Comparison of ENCODE assay signal across 16 cellular contexts in genomic region chr11:121535122-121535796, GRCh38.
DNase-seq lines count a peak whose midpoint lies in the region; ATAC-seq, FAIRE-seq and TF ChIP-seq lines count a peak whose summit lies in the region.
"Had no signal": no experiment of that assay in that cellular context is flagged by ENCODE, and none has a peak within 500 bp of the region (broad histone marks: within the 10 kb centered on the region; RNA-seq: fewer than 3 reads in every experiment).

No MANE protein-coding gene starts in this region.

- H3K27ac ChIP-seq in CD4-positive, CD25-positive, alpha-beta regulatory T cell (ENCODE audit: insufficient read depth, low read length, poor library complexity, severe bottlenecking): no peak overlapping the region
- H3K27ac ChIP-seq in PC-3 (ENCODE audit: low read length) (peak overlapping the region; percentile 15; the same call in 1 of the 2 replicates), epithelial cell of prostate (peak overlapping the region; percentile 25), prostate gland (no peak overlapping the region), HepG2 (ENCODE audit: extremely low read length, insufficient read depth, low read length) (no peak overlapping the region), gastroesophageal sphincter (no peak overlapping the region)
- H3K27ac ChIP-seq: sigmoid colon had no signal

- in situ Hi-C loops in G401 (cut with HindIII; ENCODE audit: low sequenced_read_pairs): no loop called here
- in situ Hi-C loops in HepG2 (cut with HindIII; ENCODE audit: extremely low pct_ligation_motif_present, low pct_unique_long_range_greater_than_20kb): no loop called here

- WGBS in prostate gland: 64% methylated on average over 6 of the region's 6 CpGs
- WGBS in HepG2 (ENCODE audit: low lambda C conversion rate): 84% methylated on average over 5 of the region's 6 CpGs
- WGBS in gastroesophageal sphincter (ENCODE audit: low coverage in 1 of 2), 2 donors: 62 to 90% methylated on average over 5 to 6 of the region's 6 CpGs

- H3K79me2 ChIP-seq in PC-3 (ENCODE audit: low read length) (no peaks in the 10 kb centered on the region), HepG2 (ENCODE audit: insufficient read depth, low read length) (no peaks in the 10 kb centered on the region)

- no peak for TF ChIP-seq RAD21 in HepG2 (CRISPR knock-in tag; IDR thresholded peaks at IDR 0.05)

- CTCF ChIA-PET in PC-3 (lab: Charles Lee): no interaction called here
- CTCF ChIA-PET in HepG2 (lab: Yijun Ruan, JAX; ENCODE audit: low intra/inter-chr PET ratio, low total read pairs): no interaction called here

- H3K9ac ChIP-seq in PC-3 (ENCODE audit: low read length) (no peak overlapping the region), HepG2 (ENCODE audit: insufficient read depth, low read depth, low read length) (no peak overlapping the region)

- no peak overlapping the region for H3K4me3 Mint-ChIP-seq in CD4-positive, CD25-positive, alpha-beta regulatory T cell
- H3K4me3 Mint-ChIP-seq: HFFc6, neural crest cell had no signal

- H3K27me3 Mint-ChIP-seq in CD4-positive, CD25-positive, alpha-beta regulatory T cell: no peaks in the 10 kb centered on the region

- no peak for TF ChIP-seq CTCF in PC-3 (conservative IDR thresholded peaks at IDR 0.05; ENCODE audit: low read depth, low read length)
- TF ChIP-seq CTCF in prostate gland (IDR thresholded peaks at IDR 0.05): no peak
- TF ChIP-seq CTCF in HepG2 (CRISPR knock-in tag; IDR thresholded peaks at IDR 0.05): no peak
- TF ChIP-seq CTCF in gastroesophageal sphincter (IDR thresholded peaks at IDR 0.05): no peak

- no peak for ATAC-seq in CD4-positive, CD25-positive, alpha-beta regulatory T cell (ENCODE audit: low read depth in 2 of 2)
- ATAC-seq in PC-3 (peak; percentile 65), HepG2 (no peak; the same call in 2 of the 3 replicates), gastroesophageal sphincter (no peak)
- ATAC-seq: esophagus mucosa had no signal

- peak overlapping the region; percentile 11; the same call in 1 of the 2 replicates for H3K4me2 ChIP-seq in PC-3 (ENCODE audit: low read length)
- no peak overlapping the region for H3K4me2 ChIP-seq in HepG2 (ENCODE audit: low read depth, low read length)

- no peak for TF ChIP-seq EP300 in HepG2 (IDR thresholded peaks at IDR 0.05; ENCODE audit: low read depth in 2 of 2, low read length in 2 of 2)
- TF ChIP-seq EP300 in HepG2 (CRISPR knock-in tag; IDR thresholded peaks at IDR 0.05; ENCODE audit: borderline replicate concordance): no peak
- TF ChIP-seq EP300 in gastroesophageal sphincter (IDR thresholded peaks at IDR 0.05): no peak

- intact Hi-C loops in PC-3 (cut with micrococcal nuclease) (loop anchor here (2.0 kb wide), 2 partner anchors 84 to 216 kb away; no protein-coding TSS in a partner anchor), prostate gland (cut with DNase I) (loop anchor here (2.0 kb wide), 2 partner anchors 82 to 214 kb away; partner anchors contain the start of genes SORL1 and SORL1-AS1), HepG2 (cut with micrococcal nuclease; ENCODE audit: unreplicated experiment) (no loop called here)

- no peak overlapping the region for H3K4me3 ChIP-seq in CD4-positive, CD25-positive, alpha-beta regulatory T cell (ENCODE audit: low read depth, low read length)
- H3K4me3 ChIP-seq in PC-3 (ENCODE audit: low read length) (no peak overlapping the region), prostate gland (no peak overlapping the region), HepG2 (replicated peaks in 1 of 3; ENCODE audit: insufficient read depth in 1 of 3, low read depth in 2 of 3, low read length in 3 of 3) (no peak overlapping the region), gastroesophageal sphincter (no peak overlapping the region)
- H3K4me3 ChIP-seq: sigmoid colon had no signal

- H3K9me3 Mint-ChIP-seq in CD4-positive, CD25-positive, alpha-beta regulatory T cell: peaks cover 0 to 7% (median 4%) of the 10 kb centered on the region in 7 donors

- BruUV-seq in PC-3 (replicated peaks; lab: Mats Ljungman, UMichigan) (no TSS peak), HepG2 (replicated peaks; lab: Mats Ljungman, UMichigan) (no TSS peak)

- no peaks in the 10 kb centered on the region for H3K27me3 ChIP-seq in CD4-positive, CD25-positive, alpha-beta regulatory T cell (ENCODE audit: control insufficient read depth, insufficient read depth, low read length)
- no peaks in the 10 kb centered on the region for H3K27me3 ChIP-seq in PC-3 (ENCODE audit: low read length)
- H3K27me3 ChIP-seq in prostate gland (replicated peaks; ENCODE audit: insufficient read depth): no peaks in the 10 kb centered on the region
- no peaks in the 10 kb centered on the region for H3K27me3 ChIP-seq in HepG2 (ENCODE audit: control insufficient read depth in 1 of 2, insufficient read depth in 2 of 2, low read length in 2 of 2)
- no peaks in the 10 kb centered on the region for H3K27me3 ChIP-seq in gastroesophageal sphincter
- H3K27me3 ChIP-seq: sigmoid colon had no signal

- no peaks in the 10 kb centered on the region; the same call in 1 of the 2 replicates for H4K20me1 ChIP-seq in PC-3 (ENCODE audit: low read length)
- H4K20me1 ChIP-seq in HepG2 (ENCODE audit: insufficient read depth, low read length): peaks cover 10% of the 10 kb centered on the region; the same call in 1 of the 2 replicates

- peaks cover 58% of the 10 kb centered on the region for H3K36me3 Mint-ChIP-seq in CD4-positive, CD25-positive, alpha-beta regulatory T cell

- H3F3A ChIP-seq in PC-3 (ENCODE audit: low read length, unreplicated experiment): no peaks in the 10 kb centered on the region

- H3K9me3 ChIP-seq in CD4-positive, CD25-positive, alpha-beta regulatory T cell (ENCODE audit: control insufficient read depth in 2 of 2, low read length in 2 of 2): peaks cover 4% of the 10 kb centered on the region in 2 experiments
- H3K9me3 ChIP-seq in PC-3 (ENCODE audit: low read length): 0 out of 2 replicates have a peak, but pooled peaks cover under 1% of the 10 kb centered on the region
- H3K9me3 ChIP-seq in prostate gland: no peaks in the 10 kb centered on the region
- no peaks in the 10 kb centered on the region for H3K9me3 ChIP-seq in HepG2 (ENCODE audit: low read length)
- H3K9me3 ChIP-seq in gastroesophageal sphincter: peaks cover 0 to 12% (median 0%) of the 10 kb centered on the region in 3 donors
- H3K9me3 ChIP-seq: sigmoid colon had no signal

- FAIRE-seq in HepG2 (lab: Jason Lieb, UNC): no peak
- FAIRE-seq: HTR-8/SVneo had no signal

- peaks cover 87% of the 10 kb centered on the region for H3K36me3 ChIP-seq in CD4-positive, CD25-positive, alpha-beta regulatory T cell (ENCODE audit: control insufficient read depth, insufficient read depth, low read length)
- peaks cover 2% of the 10 kb centered on the region for H3K36me3 ChIP-seq in PC-3 (ENCODE audit: low read depth, low read length)
- no peaks in the 10 kb centered on the region for H3K36me3 ChIP-seq in prostate gland
- H3K36me3 ChIP-seq in HepG2 (replicated peaks in 1 of 2; ENCODE audit: control insufficient read depth in 1 of 2, insufficient read depth in 2 of 2, low read length in 2 of 2): peaks cover 24 to 75% of the 10 kb centered on the region in 2 experiments
- peaks cover 0 to 3% of the 10 kb centered on the region in 2 donors for H3K36me3 ChIP-seq in gastroesophageal sphincter
- H3K36me3 ChIP-seq: sigmoid colon had no signal

- H3K4me1 Mint-ChIP-seq in CD4-positive, CD25-positive, alpha-beta regulatory T cell: peaks cover 20 to 50% (median 37%) of the 10 kb centered on the region in 4 donors

- H3K9me2 ChIP-seq in PC-3 (replicated peaks; ENCODE audit: low read length): no peaks in the 10 kb centered on the region

- H2AFZ ChIP-seq in PC-3 (ENCODE audit: low read length) (no peak overlapping the region), HepG2 (ENCODE audit: low read length) (no peak overlapping the region)

- peak overlapping the region; percentile 12 to 39 (median 26) for H3K27ac Mint-ChIP-seq in CD4-positive, CD25-positive, alpha-beta regulatory T cell
- H3K27ac Mint-ChIP-seq: HFFc6 had no signal

- POLR2A ChIA-PET in PC-3 (lab: Charles Lee; ENCODE audit: unreplicated experiment) (no interaction called here), HepG2 (lab: Yijun Ruan, JAX) (no interaction called here)

- TF ChIP-seq POLR2A in prostate gland (IDR thresholded peaks at IDR 0.05): no peak
- TF ChIP-seq POLR2A in HepG2 (IDR thresholded peaks at IDR 0.05; ENCODE audit: insufficient read depth in 1 of 2, low read depth in 2 of 2, low read length in 2 of 2): no peak
- no peak for TF ChIP-seq POLR2A in gastroesophageal sphincter (IDR thresholded peaks at IDR 0.05)

- no peaks in the 10 kb centered on the region for H3K4me1 ChIP-seq in CD4-positive, CD25-positive, alpha-beta regulatory T cell (ENCODE audit: control insufficient read depth, insufficient read depth, low read length, poor library complexity, severe bottlenecking)
- H3K4me1 ChIP-seq in PC-3 (ENCODE audit: insufficient read depth, low read length) (peaks cover 21% of the 10 kb centered on the region), prostate gland (replicated peaks) (peaks cover 3% of the 10 kb centered on the region), HepG2 (ENCODE audit: insufficient read depth, low read length) (no peaks in the 10 kb centered on the region), gastroesophageal sphincter (no peaks in the 10 kb centered on the region)

- DNase-seq in CD4-positive, CD25-positive, alpha-beta regulatory T cell: no peak
- DNase-seq in G401 (ENCODE audit: low spot score) (peak; percentile 56), PC-3 (peak; percentile 55), epithelial cell of prostate (ENCODE audit: low read depth, low spot score) (no peak), COR-L47 (lab: John Stamatoyannopoulos, UW) (no peak), prostate gland (ENCODE audit: low spot score) (no peak), HepG2 (ENCODE audit: low spot score) (no peak)
- DNase-seq: activated CD8-positive, alpha-beta memory T cell treated with anti-CD3 and anti-CD28 coated beads for 24 hours; activated naive CD4-positive, alpha-beta T cell treated with anti-CD3 and anti-CD28 coated beads, Interleukin-2, amount 50 U/mL, for 16 hours; HFFc6; NCI-H510A; sigmoid colon had no signal

TF ChIP-seq in HepG2, 621 proteins besides CTCF, POLR2A, EP300 and RAD21 (continues in another document):
- TF ChIP-seq RARG (CRISPR knock-in tag; IDR thresholded peaks at IDR 0.05; ENCODE audit: low read depth): no peak
- TF ChIP-seq HNRNPLL (IDR thresholded peaks at IDR 0.05; ENCODE audit: low read depth, low read length, poor library complexity, severe bottlenecking): no peak
- TF ChIP-seq IKZF1 (IDR thresholded peaks at IDR 0.05): no peak
- TF ChIP-seq ZFP37 (CRISPR knock-in tag; IDR thresholded peaks at IDR 0.05; ENCODE audit: borderline replicate concordance): no peak
- TF ChIP-seq ZNF275 (CRISPR knock-in tag; IDR thresholded peaks at IDR 0.05; ENCODE audit: borderline replicate concordance): no peak

Comparison
In these comparisons a context has a peak if more than half of its experiments do, and no peak if none do; other contexts are left out.
1. DNase-seq: peak in G401 (single experiment) and PC-3 (single experiment); none in CD4-positive, CD25-positive, alpha-beta regulatory T cell (0 of 3), epithelial cell of prostate (single experiment), COR-L47 (single experiment), prostate gland (single experiment) and HepG2 (single experiment).
2. H3K27ac ChIP-seq: peak in PC-3 (single experiment) and epithelial cell of prostate (single experiment); none in CD4-positive, CD25-positive, alpha-beta regulatory T cell (single experiment), prostate gland (0 of 2), HepG2 (single experiment) and gastroesophageal sphincter (0 of 4).